ENCODE assay signal across 8 cellular contexts in genomic region chr6:11232968-11233626, GRCh38. TPM values are rescaled to one million over a fixed set of nuclear protein-coding genes. Genes with fewer than 3 reads are reported as not detected.
DNase-seq lines count a peak whose midpoint lies in the region; ATAC-seq and TF ChIP-seq lines count a peak whose summit lies in the region.

No MANE protein-coding gene starts in this region.

- no peaks in the 10 kb centered on the region for H3K4me1 ChIP-seq in SJCRH30

- H3K9me3 ChIP-seq in SJCRH30 (replicated peaks) (no peaks in the 10 kb centered on the region), neural cell (ENCODE audit: low read length) (no peaks in the 10 kb centered on the region)

- TF ChIP-seq EP300 in neural cell (conservative IDR thresholded peaks at IDR 0.05; ENCODE audit: poor library complexity, severe bottlenecking): no peak

- no peaks in the 10 kb centered on the region for H3K9me2 ChIP-seq in neural cell (ENCODE audit: insufficient read depth, low read length)

- peaks cover 2% of the 10 kb centered on the region for H3F3A ChIP-seq in neural cell (ENCODE audit: insufficient read depth, low read length, poor library complexity, severe bottlenecking)

- no peaks in the 10 kb centered on the region for H4K20me1 ChIP-seq in neural cell (ENCODE audit: insufficient read depth)

- no peak for TF ChIP-seq RAD21 in neural cell (conservative IDR thresholded peaks at IDR 0.05)

- ATAC-seq in HG02763 (IDR thresholded peaks at IDR 0.05; ENCODE audit: unreplicated experiment): peak; percentile 9

- DNase-seq in DMS 273 (lab: John Stamatoyannopoulos, UW; ENCODE audit: unreplicated experiment) (peak; percentile 59), DMS 273 treated with DMSO at 0.1 percent for 48 hours (lab: John Stamatoyannopoulos, UW) (no peak), SJCRH30 (peak in 1 of 2 experiments; percentile 31), epithelial cell of proximal tubule (ENCODE audit: low read depth) (no peak), COLO668 (lab: John Stamatoyannopoulos, UW; ENCODE audit: unreplicated experiment) (no peak), NCI-H774 (lab: John Stamatoyannopoulos, UW) (no peak)

- no peak for TF ChIP-seq CTCF in epithelial cell of proximal tubule (conservative IDR thresholded peaks at IDR 0.05; ENCODE audit: low read depth, low read length)
- no peak for TF ChIP-seq CTCF in neural cell (IDR thresholded peaks at IDR 0.05; ENCODE audit: poor library complexity, severe bottlenecking)

- H3K27ac ChIP-seq in SJCRH30: peak overlapping the region; percentile 43
- H3K27ac ChIP-seq in neural cell (ENCODE audit: low read length): no peak overlapping the region

- H3K9ac ChIP-seq in neural cell (ENCODE audit: low read length): peak overlapping the region; percentile 46

- H3K27me3 ChIP-seq in SJCRH30 (no peaks in the 10 kb centered on the region), neural cell (ENCODE audit: insufficient read depth, low read depth, low read length) (no peaks in the 10 kb centered on the region)

- peaks cover 9% of the 10 kb centered on the region for H3K79me2 ChIP-seq in neural cell (replicated peaks; ENCODE audit: insufficient read depth, low read length)

- no peaks in the 10 kb centered on the region for H3K36me3 ChIP-seq in SJCRH30
- H3K36me3 ChIP-seq in neural cell (ENCODE audit: insufficient read depth, low read length): no peaks in the 10 kb centered on the region

- H3K4me3 ChIP-seq in SJCRH30 (peak overlapping the region; percentile 58), epithelial cell of proximal tubule (ENCODE audit: low read depth, low read length) (peak overlapping the region; percentile 82), neural cell (ENCODE audit: low read length) (peak overlapping the region; percentile 70)

- peak overlapping the region; percentile 18 for H2AFZ ChIP-seq in neural cell (ENCODE audit: low read depth, low read length)

- H3K4me2 ChIP-seq in neural cell (ENCODE audit: low read length): peak overlapping the region; percentile 70

TF ChIP-seq in neural cell, 6 proteins besides CTCF, POLR2A, EP300 and RAD21:
- no peak for TF ChIP-seq POLR2AphosphoS5 (IDR thresholded peaks at IDR 0.05)
- TF ChIP-seq REST (IDR thresholded peaks at IDR 0.05; ENCODE audit: borderline replicate concordance): no peak
- no peak for TF ChIP-seq MXI1 (conservative IDR thresholded peaks at IDR 0.05; ENCODE audit: poor library complexity, severe bottlenecking)
- TF ChIP-seq EZH2 (IDR thresholded peaks at IDR 0.05; ENCODE audit: borderline replicate concordance, insufficient read depth, low read length, poor library complexity, severe bottlenecking): no peak
- TF ChIP-seq TAF1 (IDR thresholded peaks at IDR 0.05; ENCODE audit: low read depth): no peak
- TF ChIP-seq SMC3 (conservative IDR thresholded peaks at IDR 0.05; ENCODE audit: poor library complexity): no peak

RNA-seq across cellular contexts. Expression of gene NEDD9, which starts 0.6 kb away (rescaled TPM):
- 0.42 and 0.71 TPM in 2 replicates for total RNA-seq in SJCRH30 (2014; rRNA removed; shearing (Covaris generic))
- 21.7 and 35.1 TPM in 2 replicates for total RNA-seq in epithelial cell of proximal tubule
- polyA plus RNA-seq in neural cell: 0.11 TPM in 1 of 2 replicates, not detected in the other
- 0.24 and 0.81 TPM in 2 replicates for polyA minus RNA-seq in neural cell

Comparison
In these comparisons a context has a peak if more than half of its experiments do, and no peak if none do; other contexts are left out.
1. RNA of gene NEDD9, which starts 0.6 kb away (total RNA-seq): 21.7 to 35.1 TPM in epithelial cell of proximal tubule; 0.42 to 0.71 TPM in SJCRH30; every median in the first group is over 10 times any median in the second.
2. Peak in every context shown above with its lines, with median percentiles within 50 percentile points of each other: H3K4me3 ChIP-seq.